2 cellular contexts compared by ENCODE assay signal in the genomic region with DNA sequence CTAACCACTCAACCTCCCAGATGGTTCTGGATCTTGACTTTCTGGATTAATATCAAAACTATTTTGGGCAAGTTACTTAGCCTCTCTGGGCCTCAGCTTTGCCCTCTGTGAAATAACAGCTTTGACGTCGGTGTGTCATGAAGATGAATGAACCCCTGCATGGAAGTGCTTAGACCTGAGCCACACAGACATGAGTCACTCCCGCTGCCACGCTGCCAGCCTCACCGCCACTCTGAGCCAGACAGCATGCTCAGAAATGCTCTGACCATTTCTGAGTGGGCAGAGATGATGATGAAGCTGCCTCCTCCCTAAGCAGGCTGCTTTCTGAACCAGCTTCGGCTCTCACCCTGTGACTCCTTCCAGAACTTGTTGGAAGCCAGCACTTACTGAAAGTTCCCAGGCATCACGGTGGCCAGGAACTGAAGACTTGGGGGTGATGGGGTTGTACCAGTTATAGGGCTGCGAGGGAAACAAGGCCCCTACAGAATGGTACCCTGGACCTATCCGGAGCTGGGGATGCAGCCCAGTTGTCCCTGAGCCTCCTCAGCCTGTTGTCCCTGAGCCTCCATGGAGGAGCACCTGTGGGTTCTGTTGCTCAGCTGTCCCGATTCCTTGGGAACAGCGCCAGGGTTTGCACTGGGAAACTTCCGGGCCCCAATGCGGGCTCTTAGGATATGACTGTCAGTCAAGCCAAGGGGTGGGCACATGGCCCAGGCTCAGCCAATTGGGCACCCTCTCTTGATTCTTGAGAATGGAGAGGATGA.
A peak's percentile ranks its signal among the peaks of the same experiment; 100 is the strongest.
TF ChIP-seq lines count a peak whose summit lies in the region.

No MANE protein-coding gene starts in this region.

TF ChIP-seq in A549, 52 proteins besides CTCF, POLR2A, EP300 and RAD21:
- TF ChIP-seq, protein P1, sequence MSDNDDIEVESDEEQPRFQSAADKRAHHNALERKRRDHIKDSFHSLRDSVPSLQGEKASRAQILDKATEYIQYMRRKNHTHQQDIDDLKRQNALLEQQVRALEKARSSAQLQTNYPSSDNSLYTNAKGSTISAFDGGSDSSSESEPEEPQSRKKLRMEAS (IDR thresholded peaks at IDR 0.05), result peak; percentile 51; the same call in 1 of the 2 replicates
- TF ChIP-seq FOSL2 (IDR thresholded peaks at IDR 0.05) (0 out of 2 replicates have a peak, but pooled peaks have one; percentile 5), FOSL2 (CRISPR knock-in tag; IDR thresholded peaks at IDR 0.05) (peak; percentile 32; the same call in 1 of the 2 replicates), BHLHE40 (IDR thresholded peaks at IDR 0.05; ENCODE audit: low read depth, low read length) (no peak), NFE2L2 (conservative IDR thresholded peaks at IDR 0.05; ENCODE audit: low read length) (no peak), RARB (CRISPR knock-in tag; IDR thresholded peaks at IDR 0.05) (no peak)
- TF ChIP-seq, protein P2, sequence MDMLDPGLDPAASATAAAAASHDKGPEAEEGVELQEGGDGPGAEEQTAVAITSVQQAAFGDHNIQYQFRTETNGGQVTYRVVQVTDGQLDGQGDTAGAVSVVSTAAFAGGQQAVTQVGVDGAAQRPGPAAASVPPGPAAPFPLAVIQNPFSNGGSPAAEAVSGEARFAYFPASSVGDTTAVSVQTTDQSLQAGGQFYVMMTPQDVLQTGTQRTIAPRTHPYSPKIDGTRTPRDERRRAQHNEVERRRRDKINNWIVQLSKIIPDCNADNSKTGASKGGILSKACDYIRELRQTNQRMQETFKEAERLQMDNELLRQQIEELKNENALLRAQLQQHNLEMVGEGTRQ (IDR thresholded peaks at IDR 0.05), result peak; percentile 20; the same call in 1 of the 2 replicates

TF ChIP-seq in IMR-90, 13 proteins besides CTCF, POLR2A, EP300 and RAD21:
- TF ChIP-seq MAFK (IDR thresholded peaks at IDR 0.05; ENCODE audit: low read depth, low read length) (no peak), BHLHE40 (IDR thresholded peaks at IDR 0.05; ENCODE audit: low read depth, low read length) (peak; percentile 30; the same call in 1 of the 2 replicates), RCOR1 (IDR thresholded peaks at IDR 0.05; ENCODE audit: insufficient replicate concordance, low read length) (peak; percentile 69), NFE2L2 (IDR thresholded peaks at IDR 0.05; ENCODE audit: low read depth, low read length) (no peak), FOS (IDR thresholded peaks at IDR 0.05; ENCODE audit: low read depth, low read length) (peak; percentile 90), MXI1 (IDR thresholded peaks at IDR 0.05; ENCODE audit: borderline replicate concordance, low read depth, low read length) (0 out of 2 replicates have a peak, but pooled peaks have one; percentile 49), RFX5 (IDR thresholded peaks at IDR 0.05; ENCODE audit: low read depth, low read length) (no peak), CHD1 (IDR thresholded peaks at IDR 0.05; ENCODE audit: low read depth, low read length) (no peak), CEBPB (IDR thresholded peaks at IDR 0.05; ENCODE audit: low read depth, low read length) (no peak), SMC3 (IDR thresholded peaks at IDR 0.05; ENCODE audit: low read depth, low read length) (peak; percentile 12; the same call in 1 of the 2 replicates), MAZ (IDR thresholded peaks at IDR 0.05; ENCODE audit: borderline replicate concordance, low read depth, low read length) (no peak)
- TF ChIP-seq, protein P2 (IDR thresholded peaks at IDR 0.05; ENCODE audit: low read depth, low read length), result peak; percentile 83
- TF ChIP-seq, protein P3, sequence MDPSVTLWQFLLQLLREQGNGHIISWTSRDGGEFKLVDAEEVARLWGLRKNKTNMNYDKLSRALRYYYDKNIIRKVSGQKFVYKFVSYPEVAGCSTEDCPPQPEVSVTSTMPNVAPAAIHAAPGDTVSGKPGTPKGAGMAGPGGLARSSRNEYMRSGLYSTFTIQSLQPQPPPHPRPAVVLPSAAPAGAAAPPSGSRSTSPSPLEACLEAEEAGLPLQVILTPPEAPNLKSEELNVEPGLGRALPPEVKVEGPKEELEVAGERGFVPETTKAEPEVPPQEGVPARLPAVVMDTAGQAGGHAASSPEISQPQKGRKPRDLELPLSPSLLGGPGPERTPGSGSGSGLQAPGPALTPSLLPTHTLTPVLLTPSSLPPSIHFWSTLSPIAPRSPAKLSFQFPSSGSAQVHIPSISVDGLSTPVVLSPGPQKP (IDR thresholded peaks at IDR 0.05; ENCODE audit: borderline replicate concordance, low read depth, low read length), result no peak
TF ChIP-seq in IMR-90: peak in this region for 6.
